Comparison of ENCODE assay signal across 14 cellular contexts in genomic region chr6:17945575-17945974, GRCh38. TPM values are rescaled to one million over a fixed set of nuclear protein-coding genes. Genes with fewer than 3 reads are reported as not detected.
DNase-seq lines count a peak whose midpoint lies in the region; ATAC-seq and TF ChIP-seq lines count a peak whose summit lies in the region.
"Had no signal": no experiment of that assay in that cellular context is flagged by ENCODE, and none has a peak within 500 bp of the region (broad histone marks: within the 10 kb centered on the region; RNA-seq: fewer than 3 reads in every experiment).

No MANE protein-coding gene starts in this region.

- H3K79me2 ChIP-seq in GM23338 (replicated peaks; ENCODE audit: insufficient read depth), result peaks cover 86% of the 10 kb centered on the region

- peaks cover 6% of the 10 kb centered on the region; the same call in 1 of the 2 replicates for H3F3A ChIP-seq in GM23338 (replicated peaks; ENCODE audit: low read depth)

- H3K4me1 ChIP-seq in GM23338 (ENCODE audit: insufficient read depth), result peaks cover 23% of the 10 kb centered on the region
- peaks cover 49 to 58% of the 10 kb centered on the region in 2 donors for H3K4me1 ChIP-seq in gastrocnemius medialis

- CTCF ChIA-PET in Calu3 (lab: Charles Lee), result no interaction called here

- H3K27ac ChIP-seq in GM23338 (ENCODE audit: low read depth), result 0 out of 2 replicates have a peak overlapping the region, but pooled peaks have one; percentile 17
- peak overlapping the region; percentile 76 for H3K27ac ChIP-seq in angular gyrus (ENCODE audit: low read depth, low read length)
- peak overlapping the region in 3 of 4 donors; percentile 24 to 50 (median 44) for H3K27ac ChIP-seq in gastrocnemius medialis
- H3K27ac ChIP-seq: HL-60 had no signal

- TF ChIP-seq POLR2A in gastrocnemius medialis (IDR thresholded peaks at IDR 0.05), result no peak

- H3K4me2 ChIP-seq in GM23338, result no peak overlapping the region

- intact Hi-C loops in left ventricle myocardium superior (cut with micrococcal nuclease), result no loop called here
- intact Hi-C loops in gastrocnemius medialis (cut with DNase I; ENCODE audit: low total_unique reads), result no loop called here
- intact Hi-C loops in Calu3 (cut with micrococcal nuclease; ENCODE audit: unreplicated experiment), result no loop called here

- H3K36me3 Mint-ChIP-seq in GM23338 (ENCODE audit: low read depth), result no peaks in the 10 kb centered on the region
- H3K36me3 Mint-ChIP-seq in Calu3 (ENCODE audit: insufficient read depth, unreplicated experiment), result no peaks in the 10 kb centered on the region

- no TSS peak for BruUV-seq in Calu3 (replicated peaks; lab: Mats Ljungman, UMichigan)

- H3K27me3 Mint-ChIP-seq in GM23338 (ENCODE audit: insufficient read depth, low read depth, poor library complexity), result no peaks in the 10 kb centered on the region
- H3K27me3 Mint-ChIP-seq in Calu3 (ENCODE audit: unreplicated experiment), result no peaks in the 10 kb centered on the region

- H3K36me3 ChIP-seq in GM23338 (ENCODE audit: insufficient read depth) (no peaks in the 10 kb centered on the region), gastrocnemius medialis (no peaks in the 10 kb centered on the region)

- no peak overlapping the region for H3K4me3 Mint-ChIP-seq in GM23338
- H3K4me3 Mint-ChIP-seq in Calu3 (ENCODE audit: low read depth, unreplicated experiment), result no peak overlapping the region
- H3K4me3 Mint-ChIP-seq: H9 had no signal

- H3K27me3 ChIP-seq in GM23338 (ENCODE audit: insufficient read depth), result no peaks in the 10 kb centered on the region
- no peaks in the 10 kb centered on the region for H3K27me3 ChIP-seq in gastrocnemius medialis

- no peak overlapping the region for H3K4me3 ChIP-seq in GM23338
- peak overlapping the region in 1 of 4 donors; percentile 11 for H3K4me3 ChIP-seq in gastrocnemius medialis

- H3K4me1 Mint-ChIP-seq in GM23338, result peaks cover 25% of the 10 kb centered on the region
- H3K4me1 Mint-ChIP-seq in Calu3 (ENCODE audit: low read depth, unreplicated experiment), result no peaks in the 10 kb centered on the region

- H3K27ac Mint-ChIP-seq in GM23338 (no peak overlapping the region), Calu3 (ENCODE audit: unreplicated experiment) (no peak overlapping the region)

- H3K9me3 Mint-ChIP-seq in GM23338 (no peaks in the 10 kb centered on the region), Calu3 (ENCODE audit: low read depth, unreplicated experiment) (no peaks in the 10 kb centered on the region)
- H3K9me3 Mint-ChIP-seq: H9 had no signal

- H3K9me3 ChIP-seq in gastrocnemius medialis, result no peaks in the 10 kb centered on the region

- no peaks in the 10 kb centered on the region for H4K20me1 ChIP-seq in GM23338 (replicated peaks; ENCODE audit: insufficient read depth)

- no peak overlapping the region for H2AFZ ChIP-seq in GM23338

- DNase-seq in GM23338 (ENCODE audit: low spot score), result no peak
- no peak for DNase-seq in left ventricle myocardium superior
- no peak for DNase-seq in gastrocnemius medialis
- DNase-seq in NCI-H2227 treated with DMSO at 0.1 percent for 48 hours (lab: John Stamatoyannopoulos, UW), result no peak
- DNase-seq in Calu3, result no peak
- no peak for DNase-seq in AML-193 (lab: John Stamatoyannopoulos, UW)
- DNase-seq: ACHN, COR-L47, H9, NCI-H187, NCI-H69, SHP77 treated with DMSO at 0.1 percent for 48 hours had no signal

- in situ Hi-C loops in gastrocnemius medialis (cut with MboI; ENCODE audit: low sequenced_read_pairs in 4 of 4), result no loop called here

- no peak for ATAC-seq in GM23338
- peak; percentile 51 for ATAC-seq in left ventricle myocardium superior
- no peak for ATAC-seq in gastrocnemius medialis

- no peaks in the 10 kb centered on the region for H3K9me2 ChIP-seq in GM23338 (ENCODE audit: insufficient read depth)

- TF ChIP-seq CTCF in GM23338 (conservative IDR thresholded peaks at IDR 0.05; ENCODE audit: low read depth in 2 of 2), result no peak
- TF ChIP-seq CTCF in gastrocnemius medialis (IDR thresholded peaks at IDR 0.05 in 4 of 5, conservative IDR thresholded peaks at IDR 0.05 in 1 of 5), result no peak
- TF ChIP-seq CTCF in Calu3 (IDR thresholded peaks at IDR 0.05; ENCODE audit: unreplicated experiment), result no peak

TF ChIP-seq in GM23338, 12 proteins besides CTCF, POLR2A, EP300 and RAD21 (continues in another document):
- TF ChIP-seq EZH2phosphoT487 (IDR thresholded peaks at IDR 0.05; ENCODE audit: unreplicated experiment), result no peak
- TF ChIP-seq EZH2 (IDR thresholded peaks at IDR 0.05; ENCODE audit: low read depth, unreplicated experiment), result no peak
- TF ChIP-seq JUNB (IDR thresholded peaks at IDR 0.05; ENCODE audit: unreplicated experiment), result no peak
- no peak for TF ChIP-seq POLR2AphosphoS5 (IDR thresholded peaks at IDR 0.05; ENCODE audit: low read depth)
- no peak for TF ChIP-seq ZNF462 (CRISPR knock-in tag; IDR thresholded peaks at IDR 0.05)
- no peak for TF ChIP-seq ETS1 (IDR thresholded peaks at IDR 0.05)
- no peak for TF ChIP-seq ZNF114 (CRISPR knock-in tag; IDR thresholded peaks at IDR 0.05)
- no peak for TF ChIP-seq ZNF331 (CRISPR knock-in tag; IDR thresholded peaks at IDR 0.05; ENCODE audit: low read depth)

RNA-seq across cellular contexts. Expression of gene KIF13A, which starts 41.9 kb away (rescaled TPM):
- total RNA-seq in GM23338 (2014; rRNA removed; shearing (Covaris generic)), result 28.2 and 32.8 TPM in 2 replicates
- polyA plus RNA-seq in GM23338 (2016; fragmentation: Nextera tagmentation; extraction: Ambion mirVana), result 8.4 and 11.4 TPM in 2 replicates
- total RNA-seq in left ventricle myocardium superior, result 59.5 TPM
- 10 to 100 TPM; 47.4 to 72.9 (median 63.8) TPM for total RNA-seq in gastrocnemius medialis
- total RNA-seq in Calu3 (2022), result 14.1 and 14.4 TPM in 2 replicates

Comparison
In these comparisons a context has a peak if more than half of its experiments do, and no peak if none do; other contexts are left out.
1. H3K27ac ChIP-seq: peak in every context shown above with its lines; median percentile 76 in angular gyrus; 44 in gastrocnemius medialis; 17 in GM23338.